ENCODE assay signal across 2 cellular contexts in the genomic region with DNA sequence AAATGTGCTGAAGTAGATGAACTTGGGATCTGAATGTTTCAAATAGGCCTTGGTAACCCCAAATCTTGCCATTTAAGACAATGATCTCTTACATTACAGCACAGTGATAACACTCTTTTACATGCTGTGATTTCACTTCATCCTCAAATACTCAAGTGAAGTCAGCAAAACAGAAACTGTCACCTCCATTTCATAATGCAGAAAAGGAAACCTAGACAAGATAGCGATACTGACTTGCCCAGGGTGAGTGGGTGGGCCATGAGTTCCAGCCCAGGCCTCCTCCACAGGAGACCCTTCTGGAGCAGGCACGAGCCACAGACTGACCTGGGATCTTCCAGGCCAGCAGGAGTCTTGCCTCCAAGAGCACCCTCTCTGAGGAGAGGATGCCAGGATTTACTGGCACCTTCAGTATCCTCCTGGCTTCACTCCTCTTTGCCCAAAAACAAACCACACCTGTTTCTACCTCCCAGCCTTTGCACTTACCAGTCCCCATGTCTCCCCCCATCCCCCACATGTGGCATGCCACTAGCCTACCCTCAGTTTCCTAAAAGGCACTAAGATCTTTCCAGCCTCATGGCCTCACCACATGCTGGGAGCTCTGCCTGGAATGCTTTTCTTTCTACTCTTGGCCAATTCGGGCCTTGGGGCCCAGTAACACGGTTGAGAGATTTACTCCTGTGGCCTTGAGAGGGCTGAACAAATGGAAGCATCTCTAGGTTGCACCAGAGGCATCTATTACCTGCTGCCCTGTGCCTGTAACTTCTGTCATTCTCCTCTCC.
TF ChIP-seq lines count a peak whose summit lies in the region.

No MANE protein-coding gene starts in this region.

TF ChIP-seq in HEK293, 187 proteins besides CTCF, POLR2A, EP300 and RAD21:
- TF ChIP-seq ZIC2 (tag by site-specific recombination; IDR thresholded peaks at IDR 0.05) (0 out of 2 replicates have a peak, but pooled peaks have one; percentile 12), OSR2 (tag by site-specific recombination; IDR thresholded peaks at IDR 0.05) (no peak), ZBTB7A (tag by site-specific recombination; IDR thresholded peaks at IDR 0.05; ENCODE audit: low read depth) (no peak)

TF ChIP-seq in H1, 55 proteins besides CTCF, POLR2A, EP300 and RAD21:
- TF ChIP-seq, protein P1, sequence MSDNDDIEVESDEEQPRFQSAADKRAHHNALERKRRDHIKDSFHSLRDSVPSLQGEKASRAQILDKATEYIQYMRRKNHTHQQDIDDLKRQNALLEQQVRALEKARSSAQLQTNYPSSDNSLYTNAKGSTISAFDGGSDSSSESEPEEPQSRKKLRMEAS (IDR thresholded peaks at IDR 0.05): peak; percentile 42
- TF ChIP-seq PHF8 (conservative IDR thresholded peaks at IDR 0.05; ENCODE audit: low read depth, low read length): no peak
